Comparison of ENCODE assay signal across 9 cellular contexts in the genomic region with DNA sequence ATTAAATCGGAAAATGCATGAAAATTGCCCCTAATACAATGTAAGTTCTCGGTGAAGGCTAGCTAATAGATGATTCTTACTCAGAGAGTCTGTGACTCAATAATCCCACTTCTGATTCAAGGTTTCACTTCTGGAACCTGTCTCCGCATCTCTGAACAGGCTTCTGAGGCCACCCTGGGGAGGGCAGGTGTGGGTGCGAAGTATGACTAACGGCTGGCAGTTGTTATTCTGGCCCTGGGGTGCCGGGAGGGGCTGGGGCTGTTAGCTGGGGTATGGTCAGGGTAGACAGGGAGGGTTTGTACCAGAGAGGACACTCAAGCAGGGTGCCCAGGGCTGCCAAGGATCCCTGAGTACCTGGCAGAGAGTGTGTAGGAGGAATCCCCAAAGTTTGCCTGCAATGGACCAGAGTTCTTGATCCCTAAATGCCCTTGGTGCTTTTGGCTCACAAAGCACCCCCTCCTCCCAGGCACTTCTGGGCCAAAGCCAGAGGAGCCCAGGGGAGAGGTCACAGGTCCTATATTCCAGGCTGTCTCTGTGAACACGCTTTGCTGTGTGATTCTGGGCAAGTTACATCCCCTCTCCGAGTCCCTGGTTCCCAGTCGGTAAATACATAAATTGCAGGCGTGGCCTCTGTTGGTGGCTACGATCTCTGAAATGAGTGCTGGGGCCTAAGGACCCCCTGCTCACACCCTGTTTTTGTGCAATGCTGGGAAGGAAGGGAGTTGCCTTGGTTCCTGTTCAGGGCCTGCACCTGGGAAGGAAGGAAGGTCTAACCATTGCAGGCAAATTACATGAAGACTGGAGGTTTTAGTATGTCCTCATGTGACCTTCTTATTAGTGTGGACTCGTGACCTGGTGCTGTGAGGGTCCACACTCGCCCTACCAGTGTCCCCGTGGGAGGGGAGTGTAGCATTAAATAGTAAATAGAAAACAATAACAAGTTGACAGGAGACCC. TPM values are rescaled to one million over a fixed set of nuclear protein-coding genes. Genes with fewer than 3 reads are reported as not detected.
DNase-seq lines count a peak whose midpoint lies in the region; ATAC-seq and TF ChIP-seq lines count a peak whose summit lies in the region.
"Had no signal": no experiment of that assay in that cellular context is flagged by ENCODE, and none has a peak within 500 bp of the region (broad histone marks: within the 10 kb centered on the region; RNA-seq: fewer than 3 reads in every experiment).

No MANE protein-coding gene starts in this region.

- H3K27me3 ChIP-seq in right cardiac atrium (ENCODE audit: control insufficient read depth, insufficient read depth) (no peaks in the 10 kb centered on the region), hepatocyte (no peaks in the 10 kb centered on the region), sigmoid colon (no peaks in the 10 kb centered on the region)

- no peak overlapping the region for H2AFZ ChIP-seq in hepatocyte

- intact Hi-C loops in cardiac septum (cut with DNase I) (no loop called here), right cardiac atrium (cut with DNase I) (loop anchor here (5.0 to 10.0 kb wide), 3 partner anchors 78 to 178 kb away; a partner anchor contains a TSS), sigmoid colon (cut with DNase I) (no loop called here)

- no peak overlapping the region for H3K27ac ChIP-seq in right cardiac atrium (ENCODE audit: low read length)
- no peak overlapping the region for H3K27ac ChIP-seq in hepatocyte
- no peak overlapping the region for H3K27ac ChIP-seq in sigmoid colon
- H3K27ac ChIP-seq: A549 had no signal

- no peak for TF ChIP-seq EP300 in sigmoid colon (IDR thresholded peaks at IDR 0.05)

- H3K79me2 ChIP-seq in hepatocyte, result no peaks in the 10 kb centered on the region

- peak overlapping the region; percentile 25 to 92 (median 84) for H3K4me3 Mint-ChIP-seq in naive B cell

- H3K4me3 ChIP-seq in right cardiac atrium (ENCODE audit: low read length) (no peak overlapping the region), hepatocyte (no peak overlapping the region), sigmoid colon (no peak overlapping the region)
- H3K4me3 ChIP-seq: A549 had no signal

- TF ChIP-seq POLR2A in sigmoid colon (IDR thresholded peaks at IDR 0.05), result no peak

- peaks cover 0 to 6% (median 0%) of the 10 kb centered on the region in 7 donors for H3K9me3 Mint-ChIP-seq in naive B cell

- peak overlapping the region; percentile 93 to 98 (median 97) for H3K27ac Mint-ChIP-seq in naive B cell

- H3K4me1 Mint-ChIP-seq in naive B cell, result peaks cover 69 to 90% (median 75%) of the 10 kb centered on the region in 3 donors

- ATAC-seq in right cardiac atrium (no peak), naive B cell (ENCODE audit: low read depth in 2 of 2) (peak; percentile 71 to 76)
- ATAC-seq: A549 had no signal

- no peaks in the 10 kb centered on the region for H4K20me1 ChIP-seq in hepatocyte (ENCODE audit: insufficient read depth, poor library complexity, severe bottlenecking)

- DNase-seq in cardiac septum (ENCODE audit: low spot score) (peak; percentile 77), right cardiac atrium (no peak), KBM-7 (peak; percentile 38), activated T-cell treated with anti-CD3 and anti-CD28 coated beads for 1 hour (ENCODE audit: low read depth) (peak; percentile 61), naive B cell (peak; percentile 63), hepatocyte (ENCODE audit: low spot score) (no peak), NCI-H82 treated with DMSO at 0.1 percent for 48 hours (lab: John Stamatoyannopoulos, UW; ENCODE audit: unreplicated experiment) (no peak), sigmoid colon (no peak)

- in situ Hi-C loops in KBM-7 (cut with MboI; ENCODE audit: low pct_unique_long_range_greater_than_20kb, low sequenced_read_pairs), result no loop called here

- TF ChIP-seq CTCF in hepatocyte (IDR thresholded peaks at IDR 0.05; ENCODE audit: poor library complexity) (no peak), sigmoid colon (IDR thresholded peaks at IDR 0.05) (no peak)

- H3K36me3 ChIP-seq in hepatocyte (replicated peaks; ENCODE audit: insufficient read depth, low read depth), result no peaks in the 10 kb centered on the region
- H3K36me3 ChIP-seq in sigmoid colon, result peaks cover 0 to 40% (median 9%) of the 10 kb centered on the region in 4 donors

- H3K9me2 ChIP-seq in hepatocyte (replicated peaks; ENCODE audit: insufficient read depth), result no peaks in the 10 kb centered on the region

- H3K4me1 ChIP-seq in right cardiac atrium (ENCODE audit: control insufficient read depth, insufficient read depth, low read length), result no peaks in the 10 kb centered on the region
- no peaks in the 10 kb centered on the region for H3K4me1 ChIP-seq in hepatocyte (ENCODE audit: insufficient read depth)
- H3K4me1 ChIP-seq in sigmoid colon, result peaks cover 0 to 11% (median 5%) of the 10 kb centered on the region in 4 donors
- H3K4me1 ChIP-seq: A549 had no signal

- H3K36me3 Mint-ChIP-seq in naive B cell, result peaks cover 5 to 10% of the 10 kb centered on the region in 2 donors

- H3K9me3 ChIP-seq in right cardiac atrium (ENCODE audit: control insufficient read depth, low read length) (no peaks in the 10 kb centered on the region), hepatocyte (ENCODE audit: low read depth) (no peaks in the 10 kb centered on the region), sigmoid colon (no peaks in the 10 kb centered on the region)

- WGBS in right cardiac atrium, result 70% methylated on average over 14 of the region's 14 CpGs
- WGBS in hepatocyte (ENCODE audit: low lambda C conversion rate, missing lambda C conversion rate), result 81% methylated on average over 13 of the region's 14 CpGs
- 48 to 67% methylated on average over 14 of the region's 14 CpGs for WGBS in sigmoid colon, 2 donors

- H3K4me2 ChIP-seq in hepatocyte, result no peak overlapping the region
- H3K4me2 ChIP-seq: A549 had no signal

- no peaks in the 10 kb centered on the region for H3K27me3 Mint-ChIP-seq in naive B cell

RNA-seq across cellular contexts. Expression of a gene that starts 49.9 kb away (rescaled TPM):
- total RNA-seq in cardiac septum (9.6 TPM), right cardiac atrium (10 to 100 TPM; 13.4 to 16.3 (median 13.6) TPM), hepatocyte (13.2 and 15.6 TPM in 2 replicates), sigmoid colon (10 to 100 TPM; 22.9 to 59.9 (median 25.4) TPM)
- polyA plus RNA-seq in right cardiac atrium (24.7 TPM), naive B cell (ENCODE audit: low read depth in 6 of 6) (1 to 10 TPM in 1 of 6 donors, under 1 TPM in 3, not detected in 2; 0.53 to 1.3 (median 0.76) TPM), hepatocyte (20.6 and 22.3 TPM in 2 replicates), sigmoid colon (10 to 100 TPM; 60.7 to 75.1 (median 66.6) TPM)

RNA-seq across cellular contexts. Expression of a gene that starts 53.1 kb away (rescaled TPM):
- 12.7 TPM for total RNA-seq in cardiac septum
- total RNA-seq in right cardiac atrium, result 10 to 100 TPM in 2 of 4 donors, 1 to 10 TPM in 2; 7.9 to 25.0 (median 13.1) TPM
- 8.2 TPM for polyA plus RNA-seq in right cardiac atrium
- 10 to 100 TPM in 5 of 6 donors, 1 to 10 TPM in 1; 2.9 to 42.9 (median 29.9) TPM for polyA plus RNA-seq in naive B cell (ENCODE audit: low read depth in 6 of 6)
- 1.3 and 6.4 TPM in 2 replicates for total RNA-seq in hepatocyte
- polyA plus RNA-seq in hepatocyte, result 4.5 and 7.0 TPM in 2 replicates
- total RNA-seq in sigmoid colon, result 10 to 100 TPM in 3 of 4 donors, 1 to 10 TPM in 1; 9.5 to 37.7 (median 16.0) TPM
- 100 to 1,000 TPM in 1 of 3 donors, 10 to 100 TPM in 2; 13.8 to 119 (median 24.0) TPM for polyA plus RNA-seq in sigmoid colon

Comparison
In these comparisons a context has a peak if more than half of its experiments do, and no peak if none do; other contexts are left out.
1. DNase-seq: peak in cardiac septum (single experiment), KBM-7 (single experiment), activated T-cell treated with anti-CD3 and anti-CD28 coated beads for 1 hour (single experiment) and naive B cell (single experiment); none in right cardiac atrium (0 of 3), hepatocyte (single experiment), NCI-H82 treated with DMSO at 0.1 percent for 48 hours (single experiment) and sigmoid colon (single experiment).
2. intact Hi-C loops: an anchor here in right cardiac atrium (5.0 to 10.0 kb wide); none called in cardiac septum and sigmoid colon.
3. ATAC-seq: peak in naive B cell (2 of 2); none in right cardiac atrium (0 of 2).